Comparison of ENCODE assay signal across 18 cellular contexts in the genomic region with DNA sequence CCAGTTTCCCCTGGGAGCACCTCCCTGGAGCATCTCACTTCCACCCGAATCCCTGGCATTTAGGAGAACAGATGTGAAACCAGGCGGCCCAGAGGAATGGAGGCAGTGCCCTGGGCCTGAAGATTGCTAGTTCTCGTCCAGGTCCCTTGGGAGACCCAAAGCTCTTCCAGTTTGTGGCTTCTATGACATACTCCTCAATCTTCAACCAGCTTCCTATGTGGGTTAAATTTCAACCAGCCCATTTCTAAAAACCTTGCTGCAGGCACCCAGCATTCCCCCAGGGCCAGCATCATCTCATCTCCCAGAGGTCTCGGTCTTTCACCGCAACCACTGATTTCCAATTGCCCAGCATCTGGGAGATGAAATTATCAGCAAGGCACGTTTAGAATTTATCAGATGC.
"Had no signal": no experiment of that assay in that cellular context is flagged by ENCODE, and none has a peak within 500 bp of the region (broad histone marks: within the 10 kb centered on the region; RNA-seq: fewer than 3 reads in every experiment).

No MANE protein-coding gene starts in this region.

- H3K27ac Mint-ChIP-seq: activated CD4-positive, alpha-beta T cell treated with anti-CD3 and anti-CD28 coated beads, Interleukin-2, amount 10 ng/mL, durations not matched to agents 24 days and 14 days; activated CD8-positive, alpha-beta T cell treated with anti-CD3 and anti-CD28 coated beads for 36 hours; activated T-helper 2 cell treated with anti-CD3 and anti-CD28 coated beads, Interferon-gamma antibody, Interleukin-2, Interleukin-4, amounts not matched to agents 10 μg/mL and 5 μg/mL and 100 μg/mL, durations not matched to agents 14 hours and 24 hours and 36 hours had no signal

- H3K36me3 ChIP-seq: sigmoid colon, spleen, thyroid gland had no signal

- ATAC-seq: activated CD8-positive, alpha-beta T cell treated with anti-CD3 and anti-CD28 coated beads for 36 hours; left lobe of liver had no signal

- H3K4me1 ChIP-seq: sigmoid colon, spleen, thyroid gland had no signal

- H3K4me3 ChIP-seq: lung, sigmoid colon, spleen, thyroid gland had no signal

- H3K36me3 Mint-ChIP-seq: brain had no signal

- H3K4me1 Mint-ChIP-seq: activated CD4-positive, alpha-beta T cell treated with anti-CD3 and anti-CD28 coated beads, Interleukin-2, amount 10 ng/mL, durations not matched to agents 24 days and 14 days had no signal

- H3K27me3 Mint-ChIP-seq: activated CD8-positive, alpha-beta T cell treated with anti-CD3 and anti-CD28 coated beads for 36 hours; brain had no signal

- H3K4me3 Mint-ChIP-seq: activated CD4-positive, alpha-beta T cell treated with anti-CD3 and anti-CD28 coated beads, Interleukin-2, amount 10 ng/mL, durations not matched to agents 24 days and 14 days; activated CD8-positive, alpha-beta T cell treated with anti-CD3 and anti-CD28 coated beads for 36 hours; brain; central memory CD8-positive, alpha-beta T cell had no signal

- H3K9me3 ChIP-seq: sigmoid colon, thyroid gland had no signal

- H3K9me3 Mint-ChIP-seq: activated CD4-positive, alpha-beta T cell treated with anti-CD3 and anti-CD28 coated beads, Interleukin-2, amount 10 ng/mL, durations not matched to agents 24 days and 14 days; activated CD8-positive, alpha-beta T cell treated with anti-CD3 and anti-CD28 coated beads for 36 hours; activated T-helper 2 cell treated with anti-CD3 and anti-CD28 coated beads, Interferon-gamma antibody, Interleukin-2, Interleukin-4, amounts not matched to agents 10 μg/mL and 5 μg/mL and 100 μg/mL, durations not matched to agents 14 hours and 24 hours and 36 hours; central memory CD8-positive, alpha-beta T cell had no signal

- H3K27me3 ChIP-seq: sigmoid colon, spleen, thyroid gland had no signal

- H3K27ac ChIP-seq: sigmoid colon, spleen, thyroid gland had no signal

- DNase-seq: activated CD4-positive, alpha-beta T cell treated with anti-CD3 and anti-CD28 coated beads, Interleukin-2, amount 10 ng/mL, durations not matched to agents 24 days and 14 days; activated CD8-positive, alpha-beta T cell treated with anti-CD3 and anti-CD28 coated beads for 36 hours; activated naive CD4-positive, alpha-beta T cell treated with Interleukin-2 at 50 U/mL for 16 hours; activated T-cell treated with anti-CD3 and anti-CD28 coated beads, Interleukin-2, amount 50 U/mL, for 1 hour; anterior cingulate cortex; cortex of kidney; kidney; occipital lobe; posterior cingulate gyrus; sigmoid colon; spleen; stimulated activated naive CD4-positive, alpha-beta T cell; thyroid gland had no signal
